Comparison of ENCODE assay signal across 31 cellular contexts in genomic region chr11:58330861-58331260, GRCh38. TPM values are rescaled to one million over a fixed set of nuclear protein-coding genes. Genes with fewer than 3 reads are reported as not detected.
A peak's percentile ranks its signal among the peaks of the same experiment; 100 is the strongest.
DNase-seq lines count a peak whose midpoint lies in the region; ATAC-seq, FAIRE-seq and TF ChIP-seq lines count a peak whose summit lies in the region.
"Had no signal": no experiment of that assay in that cellular context is flagged by ENCODE, and none has a peak within 500 bp of the region (broad histone marks: within the 10 kb centered on the region; RNA-seq: fewer than 3 reads in every experiment).

No MANE protein-coding gene starts in this region.

- H3K4me2 ChIP-seq in astrocyte (ENCODE audit: low read length): peak overlapping the region; percentile 39
- H3K4me2 ChIP-seq: A549 had no signal

- H3K9me3 Mint-ChIP-seq in astrocyte (ENCODE audit: unreplicated experiment): peaks cover 26% of the 10 kb centered on the region
- H3K9me3 Mint-ChIP-seq: activated naive CD8-positive, alpha-beta T cell treated with anti-CD3 and anti-CD28 coated beads, Interleukin-2, amount 10 ng/mL, durations not matched to agents 7 days and 5 days had no signal

- no peak for ATAC-seq in HG03039 (IDR thresholded peaks at IDR 0.05; ENCODE audit: unreplicated experiment)
- ATAC-seq: A549, heart left ventricle had no signal

- no peak overlapping the region for H3K9ac ChIP-seq in astrocyte (ENCODE audit: low read length)

- peaks cover 35% of the 10 kb centered on the region for H3K4me1 Mint-ChIP-seq in astrocyte (ENCODE audit: low read depth, unreplicated experiment)
- H3K4me1 Mint-ChIP-seq: activated B cell treated with CpG ODN at 0.5 μM for 24 hours; activated naive CD8-positive, alpha-beta T cell treated with anti-CD3 and anti-CD28 coated beads, Interleukin-2, amount 10 ng/mL, durations not matched to agents 7 days and 5 days; brain; naive B cell had no signal

- peak; percentile 26 for FAIRE-seq in astrocyte (lab: Jason Lieb, UNC)
- FAIRE-seq: A549, colon, small intestine had no signal

- peak overlapping the region; percentile 95 for H3K27ac Mint-ChIP-seq in astrocyte (ENCODE audit: unreplicated experiment)
- H3K27ac Mint-ChIP-seq: activated B cell treated with CpG ODN at 0.5 μM for 24 hours; activated naive CD8-positive, alpha-beta T cell treated with anti-CD3 and anti-CD28 coated beads, Interleukin-2, amount 10 ng/mL, durations not matched to agents 7 days and 5 days; brain; naive B cell; type B pancreatic cell had no signal

- H3K4me3 ChIP-seq in ACC112 (ENCODE audit: low read depth, low read length) (no peak overlapping the region; the same call in 1 of the 2 replicates), astrocyte (ENCODE audit: insufficient read depth, low read depth, low read length) (no peak overlapping the region), foreskin fibroblast (ENCODE audit: low read depth in 1 of 2, low read length in 2 of 2) (no peak overlapping the region)
- H3K4me3 ChIP-seq: A549, esophagus muscularis mucosa, heart left ventricle, MG63 had no signal

- H3K27ac ChIP-seq in ACC112 (ENCODE audit: low read depth, low read length): peak overlapping the region; percentile 59
- H3K27ac ChIP-seq in astrocyte (ENCODE audit: low read depth, low read length): peak overlapping the region; percentile 34
- H3K27ac ChIP-seq: A549, esophagus muscularis mucosa, heart left ventricle had no signal

- H3K36me3 ChIP-seq in ACC112 (ENCODE audit: insufficient read depth, low read length) (peaks cover 5% of the 10 kb centered on the region; the same call in 1 of the 2 replicates), astrocyte (ENCODE audit: insufficient read depth, low read length) (no peaks in the 10 kb centered on the region)
- H3K36me3 ChIP-seq: esophagus muscularis mucosa, heart left ventricle, MG63 had no signal

- H4K20me1 ChIP-seq in astrocyte (ENCODE audit: insufficient read depth, low read length): no peaks in the 10 kb centered on the region

- H2AFZ ChIP-seq in ACC112 (ENCODE audit: low read length, unreplicated experiment) (peak overlapping the region; percentile 53), astrocyte (ENCODE audit: low read depth, low read length) (no peak overlapping the region)

- H3K27me3 Mint-ChIP-seq in astrocyte (ENCODE audit: low read depth, unreplicated experiment): no peaks in the 10 kb centered on the region
- H3K27me3 Mint-ChIP-seq: brain, type B pancreatic cell had no signal

- H3K9me3 ChIP-seq in astrocyte (ENCODE audit: insufficient read depth, low read depth, low read length): no peaks in the 10 kb centered on the region
- H3K9me3 ChIP-seq: A549 had no signal

- H3K4me1 ChIP-seq in ACC112 (ENCODE audit: control insufficient read depth, insufficient read depth, low read length, unreplicated experiment) (peaks cover 29% of the 10 kb centered on the region), astrocyte (ENCODE audit: insufficient read depth, low read length) (peaks cover 10% of the 10 kb centered on the region)
- H3K4me1 ChIP-seq: A549, esophagus muscularis mucosa, heart left ventricle had no signal

- DNase-seq in GM04504 (ENCODE audit: low read depth) (peak; percentile 17), astrocyte (ENCODE audit: low read depth) (peak; percentile 74), foreskin fibroblast (peak; percentile 36 to 43), A172 (ENCODE audit: low spot score) (no peak), DMS 273 (lab: John Stamatoyannopoulos, UW; ENCODE audit: unreplicated experiment) (no peak)
- no peak for DNase-seq in stimulated activated naive CD4-positive, alpha-beta T cell (lab: John Stamatoyannopoulos, UW)
- DNase-seq: activated B cell treated with CpG ODN at 0.5 μM for 24 hours; activated CD4-positive, alpha-beta T cell treated with anti-CD3 and anti-CD28 coated beads, Interleukin-2, amount 50 U/mL, for 48 hours; activated naive CD8-positive, alpha-beta T cell treated with anti-CD3 and anti-CD28 coated beads, Interleukin-2, amount 10 ng/mL, durations not matched to agents 7 days and 5 days; C1 segment of cervical spinal cord; Calu3; heart left ventricle; MG63; naive B cell; NCI-H1436; occipital lobe; SIG-M5; small intestine; stimulated activated CD4-positive, alpha-beta T cell treated with anti-CD3 and anti-CD28 coated beads, Interleukin-1b, Interleukin-23, amount 100 ng/mL, for 48 hours; SW 1271 had no signal

- no peaks in the 10 kb centered on the region for H3K27me3 ChIP-seq in ACC112 (ENCODE audit: insufficient read depth, low read length)
- H3K27me3 ChIP-seq in astrocyte (ENCODE audit: insufficient read depth, low read length): no peaks in the 10 kb centered on the region
- H3K27me3 ChIP-seq: esophagus muscularis mucosa, heart left ventricle, MG63 had no signal

- no peaks in the 10 kb centered on the region for H3K79me2 ChIP-seq in ACC112 (ENCODE audit: control insufficient read depth, insufficient read depth, low read length, unreplicated experiment)
- no peaks in the 10 kb centered on the region for H3K79me2 ChIP-seq in astrocyte (ENCODE audit: insufficient read depth, low read length)

- H3K4me3 Mint-ChIP-seq in astrocyte (ENCODE audit: unreplicated experiment): no peak overlapping the region
- H3K4me3 Mint-ChIP-seq: activated B cell treated with CpG ODN at 0.5 μM for 24 hours; activated naive CD8-positive, alpha-beta T cell treated with anti-CD3 and anti-CD28 coated beads, Interleukin-2, amount 10 ng/mL, durations not matched to agents 7 days and 5 days; brain; naive B cell; type B pancreatic cell had no signal

- no peaks in the 10 kb centered on the region for H3K36me3 Mint-ChIP-seq in astrocyte (ENCODE audit: low read depth, unreplicated experiment)
- H3K36me3 Mint-ChIP-seq: activated naive CD8-positive, alpha-beta T cell treated with anti-CD3 and anti-CD28 coated beads, Interleukin-2, amount 10 ng/mL, durations not matched to agents 7 days and 5 days; brain; type B pancreatic cell had no signal

- TF ChIP-seq CTCF in astrocyte (IDR thresholded peaks at IDR 0.05; ENCODE audit: insufficient read depth, low read depth, low read length) (no peak), foreskin fibroblast (IDR thresholded peaks at IDR 0.05; ENCODE audit: low read depth, low read length) (no peak)

RNA-seq across cellular contexts. Expression of gene OR5B17, which starts 28.0 kb away (rescaled TPM):
- not detected in 2 replicates for total RNA-seq in astrocyte
- not detected in 2 replicates for total RNA-seq in A172 (2014; rRNA removed; shearing (Covaris generic))
- total RNA-seq: activated B cell treated with CpG ODN at 0.5 μM for 24 hours; activated naive CD8-positive, alpha-beta T cell treated with anti-CD3 and anti-CD28 coated beads, Interleukin-2, amount 10 ng/mL, durations not matched to agents 7 days and 5 days; Calu3; Daoy; esophagus muscularis mucosa; heart left ventricle; mesenteric fat pad; NCI-H460; occipital lobe; subcutaneous adipose tissue had no signal

Comparison
In these comparisons a context has a peak if more than half of its experiments do, and no peak if none do; other contexts are left out.
1. DNase-seq: peak in GM04504 (single experiment), astrocyte (single experiment) and foreskin fibroblast (2 of 2); none in stimulated activated naive CD4-positive, alpha-beta T cell (0 of 6), A172 (single experiment) and DMS 273 (single experiment).